Comparison of ENCODE assay signal across 2 cellular contexts in genomic region chr3:136818851-136819783, GRCh38.
TF ChIP-seq lines count a peak whose summit lies in the region.

TSS of gene SLC35G2 (plus strand) at chr3:136819126. CDS start at chr3:136854461, 35,335 bp downstream.

TF ChIP-seq in GM23338, 12 proteins besides CTCF, POLR2A, EP300 and RAD21:
- TF ChIP-seq EZH2 (IDR thresholded peaks at IDR 0.05; ENCODE audit: low read depth, unreplicated experiment), result no peak
- no peak for TF ChIP-seq JUNB (IDR thresholded peaks at IDR 0.05; ENCODE audit: unreplicated experiment)
- TF ChIP-seq ZNF114 (CRISPR knock-in tag; IDR thresholded peaks at IDR 0.05), result no peak
- TF ChIP-seq POLR2AphosphoS5 (IDR thresholded peaks at IDR 0.05; ENCODE audit: low read depth), result peak; percentile 58
- TF ChIP-seq ETS1 (IDR thresholded peaks at IDR 0.05), result no peak
- TF ChIP-seq NANOG (IDR thresholded peaks at IDR 0.05; ENCODE audit: borderline replicate concordance), result no peak
- no peak for TF ChIP-seq STAT1 (IDR thresholded peaks at IDR 0.05; ENCODE audit: unreplicated experiment)
- no peak for TF ChIP-seq ZNF462 (CRISPR knock-in tag; IDR thresholded peaks at IDR 0.05)
- TF ChIP-seq EZH2phosphoT487 (IDR thresholded peaks at IDR 0.05; ENCODE audit: unreplicated experiment), result no peak
- TF ChIP-seq ZNF331 (CRISPR knock-in tag; IDR thresholded peaks at IDR 0.05; ENCODE audit: low read depth), result no peak
- TF ChIP-seq REST (IDR thresholded peaks at IDR 0.05; ENCODE audit: unreplicated experiment), result peak; percentile 14
- TF ChIP-seq CREB1 (CRISPR knock-in tag; IDR thresholded peaks at IDR 0.05; ENCODE audit: low read depth), result 0 out of 2 replicates have a peak, but pooled peaks have one; percentile 23

TF ChIP-seq in H1, 55 proteins besides CTCF, POLR2A, EP300 and RAD21:
- TF ChIP-seq TAF1 (IDR thresholded peaks at IDR 0.05; ENCODE audit: low read depth, low read length), result peak; percentile 34; the same call in 1 of the 2 replicates
- TF ChIP-seq YY1 (IDR thresholded peaks at IDR 0.05; ENCODE audit: low read depth, low read length), result 0 out of 2 replicates have a peak, but pooled peaks have one; percentile 0
- no peak for TF ChIP-seq SP4 (IDR thresholded peaks at IDR 0.05; ENCODE audit: low read length)
- TF ChIP-seq KDM5A (IDR thresholded peaks at IDR 0.05; ENCODE audit: low read length), result no peak
- TF ChIP-seq JUN (IDR thresholded peaks at IDR 0.05; ENCODE audit: low read depth, low read length), result no peak
- TF ChIP-seq CREB1 (IDR thresholded peaks at IDR 0.05), result peak; percentile 17; the same call in 1 of the 2 replicates
- TF ChIP-seq MAX (IDR thresholded peaks at IDR 0.05), result peak; percentile 14; the same call in 1 of the 2 replicates
- TF ChIP-seq RXRA (IDR thresholded peaks at IDR 0.05; ENCODE audit: insufficient read depth, low read depth, low read length), result no peak
- TF ChIP-seq PHF8 (conservative IDR thresholded peaks at IDR 0.05; ENCODE audit: low read depth, low read length), result 0 out of 2 replicates have a peak, but pooled peaks have one; percentile 9
- TF ChIP-seq TBP (IDR thresholded peaks at IDR 0.05; ENCODE audit: low read depth, low read length), result no peak
- TF ChIP-seq KDM4A (IDR thresholded peaks at IDR 0.05; ENCODE audit: low read depth, low read length, severe bottlenecking), result peak; percentile 90
- peak; percentile 32; the same call in 1 of the 2 replicates for TF ChIP-seq NRF1 (IDR thresholded peaks at IDR 0.05; ENCODE audit: low read depth, low read length)
- TF ChIP-seq TCF12 (IDR thresholded peaks at IDR 0.05; ENCODE audit: low read depth, low read length), result no peak
- peak; percentile 14 to 58; a peak in 1 of 4 replicates for TF ChIP-seq SIN3A (conservative IDR thresholded peaks at IDR 0.05 in 1 of 2, IDR thresholded peaks at IDR 0.05 in 1 of 2; ENCODE audit: low read depth in 1 of 2, low read length in 2 of 2)
- TF ChIP-seq SUZ12 (IDR thresholded peaks at IDR 0.05; ENCODE audit: low read length), result no peak; the same call in 1 of the 2 replicates
- peak; percentile 50 for TF ChIP-seq JUND (IDR thresholded peaks at IDR 0.05; ENCODE audit: low read length)
- no peak for TF ChIP-seq ASH2L (IDR thresholded peaks at IDR 0.05; ENCODE audit: low read length)
- TF ChIP-seq EZH2 (IDR thresholded peaks at IDR 0.05; ENCODE audit: low read depth, low read length, severe bottlenecking), result peak; percentile 37
TF ChIP-seq in H1: peak in this region for 10.
